ENCODE assay signal across 20 cellular contexts in genomic region chr5:91373600-91373999, GRCh38. TPM values are rescaled to one million over a fixed set of nuclear protein-coding genes. Genes with fewer than 3 reads are reported as not detected.
A peak's percentile ranks its signal among the peaks of the same experiment; 100 is the strongest.
DNase-seq lines count a peak whose midpoint lies in the region; ATAC-seq and TF ChIP-seq lines count a peak whose summit lies in the region.
"Had no signal": no experiment of that assay in that cellular context is flagged by ENCODE, and none has a peak within 500 bp of the region (broad histone marks: within the 10 kb centered on the region; RNA-seq: fewer than 3 reads in every experiment).

No MANE protein-coding gene starts in this region.

- H3K4me1 Mint-ChIP-seq in activated naive CD4-positive, alpha-beta T cell treated with anti-CD3 and anti-CD28 coated beads, Interleukin-2, amount 50 U/mL, for 24 hours: peaks cover 71% of the 10 kb centered on the region
- H3K4me1 Mint-ChIP-seq in activated naive CD4-positive, alpha-beta T cell treated with anti-CD3 and anti-CD28 coated beads for 36 hours (ENCODE audit: low read depth): peaks cover 49% of the 10 kb centered on the region
- H3K4me1 Mint-ChIP-seq in H9: peaks cover 1 to 5% of the 10 kb centered on the region in 2 experiments

- no peak overlapping the region for H2AFZ ChIP-seq in Loucy (ENCODE audit: low read length)
- no peak overlapping the region for H2AFZ ChIP-seq in H9 (ENCODE audit: low read length)

- no peak overlapping the region for H2BK20ac ChIP-seq in H9 (ENCODE audit: low read depth, low read length, poor library complexity, severe bottlenecking)

- H4K5ac ChIP-seq in H9 (ENCODE audit: insufficient read length, low read depth, low read length): no peak overlapping the region

- no peak overlapping the region for H4K8ac ChIP-seq in H9 (replicated peaks; ENCODE audit: insufficient read length, low read depth, low read length)

- H2AK5ac ChIP-seq in H9 (ENCODE audit: insufficient read length, low read length): no peak overlapping the region

- no peak overlapping the region for H3K23ac ChIP-seq in H9 (ENCODE audit: insufficient read length, low read depth, low read length)

- no peak overlapping the region for H3K56ac ChIP-seq in H9 (ENCODE audit: insufficient read length, low read depth, low read length)

- H3K18ac ChIP-seq in H9 (ENCODE audit: insufficient read length, low read depth, low read length): no peak overlapping the region

- no peak overlapping the region for H4K91ac ChIP-seq in H9 (ENCODE audit: insufficient read length, low read depth, low read length)

- H3K23me2 ChIP-seq in H9 (ENCODE audit: insufficient read length, low read depth, low read length, poor library complexity, severe bottlenecking): no peaks in the 10 kb centered on the region

- H2BK120ac ChIP-seq in H9 (ENCODE audit: low read depth, low read length, poor library complexity, severe bottlenecking): no peak overlapping the region

- TF ChIP-seq CTCF in Loucy (conservative IDR thresholded peaks at IDR 0.05; ENCODE audit: low read length) (no peak), fibroblast of the aortic adventitia (IDR thresholded peaks at IDR 0.05; ENCODE audit: insufficient read depth, low read length) (no peak), psoas muscle (IDR thresholded peaks at IDR 0.05) (no peak), H9 (conservative IDR thresholded peaks at IDR 0.05) (no peak)

- H3K4me1 ChIP-seq in Loucy (ENCODE audit: insufficient read depth, low read length, poor library complexity, severe bottlenecking) (peaks cover 10% of the 10 kb centered on the region), psoas muscle (peaks cover 73% of the 10 kb centered on the region), H9 (ENCODE audit: insufficient read depth, low read length) (no peaks in the 10 kb centered on the region)

- peak overlapping the region; percentile 99 for H3K27ac ChIP-seq in psoas muscle
- no peak overlapping the region for H3K27ac ChIP-seq in H9 (ENCODE audit: insufficient read length, low read depth, low read length)

- H3K79me2 ChIP-seq in Loucy (ENCODE audit: insufficient read depth, low read length) (peaks cover 36% of the 10 kb centered on the region), H9 (ENCODE audit: insufficient read depth, low read length) (no peaks in the 10 kb centered on the region)

- H3K4me3 ChIP-seq in Loucy (ENCODE audit: low read length, poor library complexity, severe bottlenecking): no peak overlapping the region
- H3K4me3 ChIP-seq in fibroblast of the aortic adventitia (ENCODE audit: low read depth, low read length): no peak overlapping the region
- no peak overlapping the region for H3K4me3 ChIP-seq in psoas muscle
- H3K4me3 ChIP-seq: esophagus muscularis mucosa, skin epidermis had no signal

- intact Hi-C loops in activated naive CD4-positive, alpha-beta T cell treated with anti-CD3 and anti-CD28 coated beads for 36 hours (cut with micrococcal nuclease): no loop called here
- intact Hi-C loops in psoas muscle (cut with DNase I): no loop called here

- no peak overlapping the region for H2BK5ac ChIP-seq in H9 (ENCODE audit: insufficient read length, low read length)

- H3K9me2 ChIP-seq in Loucy (replicated peaks; ENCODE audit: low read depth, low read length): no peaks in the 10 kb centered on the region

- H3K9me3 ChIP-seq in Loucy (ENCODE audit: insufficient read depth, low read depth, low read length) (no peaks in the 10 kb centered on the region), psoas muscle (no peaks in the 10 kb centered on the region), H9 (ENCODE audit: control insufficient read depth, low read depth, low read length) (no peaks in the 10 kb centered on the region)
- H3K9me3 ChIP-seq: esophagus muscularis mucosa had no signal

- H3K14ac ChIP-seq in H9 (ENCODE audit: insufficient read depth, low read length): no peak overlapping the region

- no peaks in the 10 kb centered on the region for H3K9me3 Mint-ChIP-seq in activated naive CD4-positive, alpha-beta T cell treated with anti-CD3 and anti-CD28 coated beads, Interleukin-2, amount 50 U/mL, for 24 hours
- H3K9me3 Mint-ChIP-seq in activated naive CD4-positive, alpha-beta T cell treated with anti-CD3 and anti-CD28 coated beads for 36 hours: no peaks in the 10 kb centered on the region
- no peaks in the 10 kb centered on the region for H3K9me3 Mint-ChIP-seq in H9

- 87 to 92% (median 91%) methylated on average over 5 of the region's 5 CpGs for WGBS in psoas muscle, 3 donors
- no CpG with 5 or more reads among the region's 5 CpGs for WGBS in H9 (ENCODE audit: extremely low coverage, insufficient read length, low lambda C conversion rate)

- H3K27ac Mint-ChIP-seq in activated naive CD4-positive, alpha-beta T cell treated with anti-CD3 and anti-CD28 coated beads, Interleukin-2, amount 50 U/mL, for 24 hours: peak overlapping the region; percentile 76
- H3K27ac Mint-ChIP-seq in activated naive CD4-positive, alpha-beta T cell treated with anti-CD3 and anti-CD28 coated beads for 36 hours: no peak overlapping the region
- H3K27ac Mint-ChIP-seq in H9: no peak overlapping the region

- H4K20me1 ChIP-seq in Loucy (ENCODE audit: insufficient read depth, low read length, poor library complexity, severe bottlenecking) (peaks cover 3% of the 10 kb centered on the region), H9 (ENCODE audit: control insufficient read depth, insufficient read depth, insufficient read length) (no peaks in the 10 kb centered on the region)

- H3T11ph ChIP-seq in H9 (ENCODE audit: low read length): no peak overlapping the region

- H3K79me1 ChIP-seq in H9 (ENCODE audit: insufficient read depth, low read depth, low read length, poor library complexity, severe bottlenecking): no peaks in the 10 kb centered on the region

- peaks cover 38% of the 10 kb centered on the region for H3K36me3 Mint-ChIP-seq in activated naive CD4-positive, alpha-beta T cell treated with anti-CD3 and anti-CD28 coated beads, Interleukin-2, amount 50 U/mL, for 24 hours
- peaks cover 38% of the 10 kb centered on the region for H3K36me3 Mint-ChIP-seq in activated naive CD4-positive, alpha-beta T cell treated with anti-CD3 and anti-CD28 coated beads for 36 hours (ENCODE audit: low read depth)
- H3K36me3 Mint-ChIP-seq in H9 (ENCODE audit: insufficient read depth in 1 of 3, low read depth in 3 of 3): peaks cover 32 to 91% (median 36%) of the 10 kb centered on the region in 3 experiments; a peak in 6 of 7 replicates

- no peak overlapping the region for H2BK15ac ChIP-seq in H9 (ENCODE audit: low read depth, low read length)

- H3K9ac ChIP-seq in Loucy (ENCODE audit: low read depth, low read length, poor library complexity, severe bottlenecking) (no peak overlapping the region), H9 (ENCODE audit: extremely low read depth, insufficient read length, low read length) (no peak overlapping the region)

- H2BK12ac ChIP-seq in H9 (ENCODE audit: insufficient read length, low read depth, low read length): no peak overlapping the region

- peak overlapping the region; percentile 30 for H3K4me3 Mint-ChIP-seq in activated naive CD4-positive, alpha-beta T cell treated with anti-CD3 and anti-CD28 coated beads, Interleukin-2, amount 50 U/mL, for 24 hours
- no peak overlapping the region for H3K4me3 Mint-ChIP-seq in activated naive CD4-positive, alpha-beta T cell treated with anti-CD3 and anti-CD28 coated beads for 36 hours
- no peak overlapping the region for H3K4me3 Mint-ChIP-seq in H9

- no peaks in the 10 kb centered on the region for H3F3A ChIP-seq in Loucy (ENCODE audit: low read depth)

- no peak overlapping the region for H3K4ac ChIP-seq in H9 (ENCODE audit: low read depth, low read length)

- peak overlapping the region; percentile 20 for H3K4me2 ChIP-seq in Loucy (ENCODE audit: low read depth, low read length, poor library complexity, severe bottlenecking)
- H3K4me2 ChIP-seq in H9 (ENCODE audit: insufficient read depth, insufficient read length, low read length): no peak overlapping the region

- peak in 1 of 4 donors; percentile 19 for ATAC-seq in psoas muscle
- ATAC-seq in GM18520 (IDR thresholded peaks at IDR 0.05; ENCODE audit: unreplicated experiment): no peak

- no peaks in the 10 kb centered on the region for H3K27me3 ChIP-seq in Loucy (ENCODE audit: insufficient read depth, low read length, poor library complexity, severe bottlenecking)
- H3K27me3 ChIP-seq in psoas muscle (ENCODE audit: insufficient read depth in 3 of 3, low read length in 2 of 3): no peaks in the 10 kb centered on the region
- no peaks in the 10 kb centered on the region for H3K27me3 ChIP-seq in H9 (ENCODE audit: insufficient read depth, low read length)
- H3K27me3 ChIP-seq: esophagus muscularis mucosa had no signal

- CTCF ChIA-PET in activated naive CD4-positive, alpha-beta T cell treated with anti-CD3 and anti-CD28 coated beads for 36 hours (lab: Charles Lee): interaction anchor here (0.6 to 1.0 kb wide), 3 partner anchors 11 to 123 kb away, joined by 3 read pairs; no protein-coding TSS in a partner anchor

- H3K27me3 Mint-ChIP-seq in activated naive CD4-positive, alpha-beta T cell treated with anti-CD3 and anti-CD28 coated beads, Interleukin-2, amount 50 U/mL, for 24 hours: no peaks in the 10 kb centered on the region
- H3K27me3 Mint-ChIP-seq in activated naive CD4-positive, alpha-beta T cell treated with anti-CD3 and anti-CD28 coated beads for 36 hours (ENCODE audit: low read depth): no peaks in the 10 kb centered on the region
- no peaks in the 10 kb centered on the region for H3K27me3 Mint-ChIP-seq in H9 (ENCODE audit: low read depth)

- no peak for DNase-seq in activated naive CD4-positive, alpha-beta T cell treated with anti-CD3 and anti-CD28 coated beads for 36 hours
- DNase-seq in fibroblast of the aortic adventitia (ENCODE audit: low read depth) (peak; percentile 13), psoas muscle (no peak), H9 (no peak), NCI-H2107 (lab: John Stamatoyannopoulos, UW) (no peak)
- DNase-seq: activated CD4-positive, alpha-beta T cell treated with anti-CD3 and anti-CD28 coated beads for 48 hours; amygdala; C1 segment of cervical spinal cord; cerebellar nuclear complex; effector CD4-positive, alpha-beta T cell; KG1; NCI-H1930; NK-92 treated with Interleukin-12 subunit alpha and Interleukin-12 subunit beta, amount 100 ng/mL, for 24 hours; posterior cingulate gyrus; stimulated activated CD4-positive, alpha-beta T cell treated with anti-CD3 and anti-CD28 coated beads, Interleukin-2, amount 100 ng/mL, for 48 hours had no signal

- H3K36me3 ChIP-seq in Loucy (ENCODE audit: insufficient read depth, low read length): peaks cover 63% of the 10 kb centered on the region
- H3K36me3 ChIP-seq in psoas muscle (ENCODE audit: insufficient read depth in 1 of 2, low read depth in 1 of 2): peaks cover 7 to 100% of the 10 kb centered on the region in 2 donors

RNA-seq across cellular contexts. Expression of gene ARRDC3, which starts 9.5 kb away (rescaled TPM):
- total RNA-seq in activated naive CD4-positive, alpha-beta T cell treated with anti-CD3 and anti-CD28 coated beads for 36 hours: 10 to 100 TPM; 12.8 to 13.8 TPM
- total RNA-seq in fibroblast of the aortic adventitia (ENCODE audit: low replicate concordance) (35.2 and 120 TPM in 2 replicates), psoas muscle (100 to 1,000 TPM in 1 of 4 donors, 10 to 100 TPM in 3; 28.6 to 122 (median 59.2) TPM), H9 (2021) (2.8 and 5.5 TPM in 2 replicates)
- polyA plus RNA-seq in psoas muscle: 100 to 1,000 TPM in 1 of 3 donors, 10 to 100 TPM in 2; 30.9 to 137 (median 63.2) TPM
